13 cellular contexts compared by ENCODE assay signal in the genomic region with DNA sequence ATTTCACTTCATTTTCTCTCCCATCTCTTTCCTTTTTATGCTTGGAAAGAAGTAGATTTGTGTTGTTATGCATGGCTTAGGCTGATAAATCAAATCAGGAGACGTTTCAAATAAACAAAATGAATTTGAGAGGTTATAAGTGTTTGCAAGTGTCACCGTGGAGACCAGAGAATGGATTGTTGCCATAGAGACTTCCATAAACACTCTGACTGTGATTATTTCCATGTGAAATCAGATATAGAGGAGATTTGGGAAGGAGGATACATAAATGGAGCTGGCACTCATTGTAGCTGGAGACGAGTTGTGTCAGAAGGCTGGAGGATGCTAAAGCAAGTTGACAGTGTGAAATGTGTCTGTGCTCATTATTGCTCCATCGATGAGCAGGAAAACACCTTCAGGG.
DNase-seq lines count a peak whose midpoint lies in the region; ATAC-seq and TF ChIP-seq lines count a peak whose summit lies in the region.
"Had no signal": no experiment of that assay in that cellular context is flagged by ENCODE, and none has a peak within 500 bp of the region (broad histone marks: within the 10 kb centered on the region; RNA-seq: fewer than 3 reads in every experiment).

No MANE protein-coding gene starts in this region.

- H3K27me3 ChIP-seq in tibial artery: no peaks in the 10 kb centered on the region
- H3K27me3 ChIP-seq: BLaER1 treated with 17β-estradiol and CSF1 and Interleukin-3, amounts not matched to agents 10 nM and 100 nM had no signal

- intact Hi-C loops in tibial artery (cut with DNase I; ENCODE audit: low total_unique reads): no loop called here

- no peaks in the 10 kb centered on the region for H3K36me3 ChIP-seq in tibial artery
- H3K36me3 ChIP-seq: BLaER1 treated with 17β-estradiol and CSF1 and Interleukin-3, amounts not matched to agents 10 nM and 100 nM had no signal

- no peak overlapping the region for H3K27ac ChIP-seq in tibial artery
- H3K27ac ChIP-seq: BLaER1 treated with 17β-estradiol and CSF1 and Interleukin-3, amounts not matched to agents 10 nM and 100 nM had no signal

- TF ChIP-seq POLR2A in erythroblast (IDR thresholded peaks at IDR 0.05; ENCODE audit: low read length): no peak

- TF ChIP-seq CTCF in AG09319 (IDR thresholded peaks at IDR 0.05; ENCODE audit: low read depth, low read length): no peak
- no peak for TF ChIP-seq CTCF in tibial artery (IDR thresholded peaks at IDR 0.05)

- DNase-seq in AG09319 (ENCODE audit: extremely low read depth, low read depth): peak; percentile 64
- peak; percentile 19 for DNase-seq in LHCN-M2 (ENCODE audit: low read depth)
- peak; percentile 48 for DNase-seq in iris pigment epithelial cell (ENCODE audit: low read depth)
- no peak for DNase-seq in tibial artery
- DNase-seq in SKM-1 treated with dmso at 0.1 percent for 144 hours (lab: John Stamatoyannopoulos, UW; ENCODE audit: unreplicated experiment): no peak
- DNase-seq in erythroblast (lab: John Stamatoyannopoulos, UW): no peak
- DNase-seq: activated CD4-positive, alpha-beta T cell treated with anti-CD3 and anti-CD28 coated beads, Interleukin-2, amount 50 U/mL, for 4 hours; activated gamma-delta T cell treated with Interleukin-2 at 50 U/mL for 16 hours; stimulated activated CD4-positive, alpha-beta T cell treated with anti-CD3 and anti-CD28 coated beads, Interleukin-4, amount 100 ng/mL, for 1 hour; stimulated activated naive CD4-positive, alpha-beta T cell treated with Interleukin-2 at 50 U/mL for 16 hours had no signal

- H3K9me3 ChIP-seq in tibial artery: no peaks in the 10 kb centered on the region
- H3K9me3 ChIP-seq: BLaER1 treated with 17β-estradiol and CSF1 and Interleukin-3, amounts not matched to agents 10 nM and 100 nM had no signal

- peaks cover 0 to 5% (median 0%) of the 10 kb centered on the region in 4 donors for H3K4me1 ChIP-seq in tibial artery
- H3K4me1 ChIP-seq: BLaER1 treated with 17β-estradiol and CSF1 and Interleukin-3, amounts not matched to agents 10 nM and 100 nM had no signal

- ATAC-seq in SK-N-SH treated with all-trans-retinoic acid at 6 μM for 48 hours: peak; percentile 48; the same call in 1 of the 3 replicates
- no peak for ATAC-seq in GM18511 (IDR thresholded peaks at IDR 0.05; ENCODE audit: unreplicated experiment)

- H3K4me3 ChIP-seq in tibial artery: no peak overlapping the region
- H3K4me3 ChIP-seq: BLaER1 treated with 17β-estradiol and CSF1 and Interleukin-3, amounts not matched to agents 10 nM and 100 nM had no signal

TF ChIP-seq in SK-N-SH treated with all-trans-retinoic acid at 6 μM for 48 hours, 23 proteins besides CTCF, POLR2A, EP300 and RAD21:
- TF ChIP-seq OSR1 (CRISPR knock-in tag; IDR thresholded peaks at IDR 0.05) (no peak), ARNTL (CRISPR knock-in tag; IDR thresholded peaks at IDR 0.05; ENCODE audit: borderline replicate concordance, low read depth) (no peak)
- TF ChIP-seq, protein P1, sequence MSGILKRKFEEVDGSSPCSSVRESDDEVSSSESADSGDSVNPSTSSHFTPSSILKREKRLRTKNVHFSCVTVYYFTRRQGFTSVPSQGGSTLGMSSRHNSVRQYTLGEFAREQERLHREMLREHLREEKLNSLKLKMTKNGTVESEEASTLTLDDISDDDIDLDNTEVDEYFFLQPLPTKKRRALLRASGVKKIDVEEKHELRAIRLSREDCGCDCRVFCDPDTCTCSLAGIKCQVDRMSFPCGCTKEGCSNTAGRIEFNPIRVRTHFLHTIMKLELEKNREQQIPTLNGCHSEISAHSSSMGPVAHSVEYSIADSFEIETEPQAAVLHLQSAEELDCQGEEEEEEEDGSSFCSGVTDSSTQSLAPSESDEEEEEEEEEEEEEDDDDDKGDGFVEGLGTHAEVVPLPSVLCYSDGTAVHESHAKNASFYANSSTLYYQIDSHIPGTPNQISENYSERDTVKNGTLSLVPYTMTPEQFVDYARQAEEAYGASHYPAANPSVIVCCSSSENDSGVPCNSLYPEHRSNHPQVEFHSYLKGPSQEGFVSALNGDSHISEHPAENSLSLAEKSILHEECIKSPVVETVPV (CRISPR knock-in tag; IDR thresholded peaks at IDR 0.05): no peak

Comparison
In these comparisons a context has a peak if more than half of its experiments do, and no peak if none do; other contexts are left out.
1. DNase-seq: peak in AG09319 (single experiment), LHCN-M2 (single experiment) and iris pigment epithelial cell (single experiment); none in tibial artery (0 of 2), SKM-1 treated with dmso at 0.1 percent for 144 hours (single experiment) and erythroblast (0 of 2).